In genomic region chr5:136458481-136458880, GRCh38 we compare ENCODE assay signal across 24 cellular contexts.
"Had no signal": no experiment of that assay in that cellular context is flagged by ENCODE, and none has a peak within 500 bp of the region (broad histone marks: within the 10 kb centered on the region; RNA-seq: fewer than 3 reads in every experiment).

No MANE protein-coding gene starts in this region.

- H3K27ac ChIP-seq: brain microvascular endothelial cell, cardiac muscle cell, Peyer's patch, WERI-Rb-1 had no signal

- H3K4me1 ChIP-seq: Peyer's patch had no signal

- H3K9me3 ChIP-seq: Peyer's patch had no signal

- H3K27me3 ChIP-seq: brain microvascular endothelial cell, cardiac muscle cell, Peyer's patch had no signal

- FAIRE-seq: K562 had no signal

- H3K36me3 ChIP-seq: brain microvascular endothelial cell, cardiac muscle cell, Peyer's patch, WERI-Rb-1 had no signal

- H3K4me3 ChIP-seq: cardiac muscle cell, K562, Peyer's patch had no signal

- DNase-seq: activated CD4-positive, alpha-beta memory T cell treated with anti-CD3 and anti-CD28 coated beads, Interleukin-2, amount 10 ng/mL, durations not matched to agents 7 days and 5 days; activated CD4-positive, alpha-beta T cell treated with anti-CD3 and anti-CD28 coated beads for 1 hour; activated CD4-positive, alpha-beta T cell treated with anti-CD3 and anti-CD28 coated beads for 48 hours; activated CD4-positive, CD25-positive, alpha-beta regulatory T cell; activated CD8-positive, alpha-beta memory T cell treated with anti-CD3 and anti-CD28 coated beads for 24 hours; activated CD8-positive, alpha-beta memory T cell treated with anti-CD3 and anti-CD28 coated beads, Interleukin-2, amount 10 ng/mL, durations not matched to agents 7 days and 5 days; activated CD8-positive, alpha-beta memory T cell treated with anti-CD3 and anti-CD28 coated beads, Interleukin-2, amount 50 U/mL, for 48 hours; activated effector memory CD4-positive, alpha-beta T cell treated with Interleukin-2 at 50 U/mL for 16 hours; activated naive CD4-positive, alpha-beta T cell treated with anti-CD3 and anti-CD28 coated beads, Interleukin-2, amount 10 ng/mL, durations not matched to agents 7 days and 5 days; activated naive CD8-positive, alpha-beta T cell treated with anti-CD3 and anti-CD28 coated beads, Interleukin-2, amount 50 U/mL, for 24 hours; activated T-cell treated with anti-CD3 and anti-CD28 coated beads, Interleukin-2, amount 50 U/mL, for 48 hours; brain microvascular endothelial cell; NCI-H1417 treated with DMSO at 0.1 percent for 48 hours; NCI-H187 treated with DMSO at 0.1 percent for 48 hours; NCI-H2171 treated with DMSO at 0.1 percent for 48 hours; NCI-H2227 treated with DMSO at 0.1 percent for 48 hours; NCI-H510A treated with DMSO at 0.1 percent for 48 hours; NCI-H526 treated with DMSO at 0.1 percent for 48 hours; PC-3; Peyer's patch; T1000; WERI-Rb-1 had no signal
